ENCODE assay signal across 21 cellular contexts in the genomic region with DNA sequence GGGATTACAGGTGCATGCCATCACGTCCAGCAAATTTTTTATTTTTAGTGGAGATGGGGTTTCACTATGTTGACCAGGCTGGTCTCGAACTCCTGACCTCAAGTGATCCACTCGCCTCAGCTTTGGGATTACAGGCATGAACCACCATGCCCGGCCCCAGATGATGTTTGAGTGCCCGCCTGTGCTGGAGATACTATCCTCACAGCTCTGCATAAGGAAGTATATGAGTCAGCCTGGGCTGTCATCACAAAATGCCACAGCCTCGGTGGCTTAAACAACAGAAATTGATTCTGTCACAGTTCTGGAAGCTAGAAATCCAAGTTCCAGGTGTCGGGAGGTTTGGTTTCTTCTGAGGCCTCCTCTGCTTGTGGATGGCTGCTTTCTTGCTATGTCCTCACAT.
"Had no signal": no experiment of that assay in that cellular context is flagged by ENCODE, and none has a peak within 500 bp of the region (broad histone marks: within the 10 kb centered on the region; RNA-seq: fewer than 3 reads in every experiment).

No MANE protein-coding gene starts in this region.

- DNase-seq: cortex of kidney; effector memory CD8-positive, alpha-beta T cell; foreskin keratinocyte; heart left ventricle; kidney; left cardiac atrium; left lung; mesenchymal stem cell; naive thymus-derived CD8-positive, alpha-beta T cell; nephron progenitor cell; stimulated activated CD4-positive, alpha-beta T cell treated with anti-CD3 and anti-CD28 coated beads, Interleukin-2, amount 100 ng/mL, for 24 hours; stimulated activated CD4-positive, alpha-beta T cell treated with anti-CD3 and anti-CD28 coated beads, Interleukin-4, amount 100 ng/mL, for 24 hours; stimulated activated naive CD4-positive, alpha-beta T cell treated with Interleukin-2 at 50 U/mL for 16 hours; stomach; thyroid gland had no signal

- ATAC-seq: effector memory CD8-positive, alpha-beta T cell; foreskin keratinocyte; gastroesophageal sphincter; heart left ventricle; left cardiac atrium; left lung; naive thymus-derived CD8-positive, alpha-beta T cell; sciatic nerve; stimulated activated effector memory CD8-positive, alpha-beta T cell treated with anti-CD3 and anti-CD28 coated beads, Interleukin-12 subunit alpha, Interleukin-12 subunit beta, amount 100 ng/mL, for 72 hours had no signal

- H3K4me3 ChIP-seq: gastroesophageal sphincter, heart left ventricle, hepatocyte, left lung, prostate gland, right atrium auricular region, stomach, thyroid gland had no signal

- H3K9me3 ChIP-seq: gastroesophageal sphincter, heart left ventricle, left lung, prostate gland, right atrium auricular region, stomach, thyroid gland had no signal

- H3K4me1 ChIP-seq: gastroesophageal sphincter, heart left ventricle, left lung, prostate gland, right atrium auricular region, stomach, thyroid gland had no signal

- H2AFZ ChIP-seq: hepatocyte had no signal

- H3K27me3 ChIP-seq: foreskin keratinocyte, hepatocyte, right atrium auricular region, thyroid gland had no signal

- H3K27ac ChIP-seq: foreskin keratinocyte, gastroesophageal sphincter, heart left ventricle, hepatocyte, left lung, prostate gland, right atrium auricular region, stomach, thyroid gland had no signal

- H3K4me2 ChIP-seq: hepatocyte had no signal

- H3K79me2 ChIP-seq: hepatocyte had no signal

- H3K36me3 ChIP-seq: gastroesophageal sphincter, heart left ventricle, left lung, prostate gland, right atrium auricular region, stomach, thyroid gland had no signal
